In the genomic region with DNA sequence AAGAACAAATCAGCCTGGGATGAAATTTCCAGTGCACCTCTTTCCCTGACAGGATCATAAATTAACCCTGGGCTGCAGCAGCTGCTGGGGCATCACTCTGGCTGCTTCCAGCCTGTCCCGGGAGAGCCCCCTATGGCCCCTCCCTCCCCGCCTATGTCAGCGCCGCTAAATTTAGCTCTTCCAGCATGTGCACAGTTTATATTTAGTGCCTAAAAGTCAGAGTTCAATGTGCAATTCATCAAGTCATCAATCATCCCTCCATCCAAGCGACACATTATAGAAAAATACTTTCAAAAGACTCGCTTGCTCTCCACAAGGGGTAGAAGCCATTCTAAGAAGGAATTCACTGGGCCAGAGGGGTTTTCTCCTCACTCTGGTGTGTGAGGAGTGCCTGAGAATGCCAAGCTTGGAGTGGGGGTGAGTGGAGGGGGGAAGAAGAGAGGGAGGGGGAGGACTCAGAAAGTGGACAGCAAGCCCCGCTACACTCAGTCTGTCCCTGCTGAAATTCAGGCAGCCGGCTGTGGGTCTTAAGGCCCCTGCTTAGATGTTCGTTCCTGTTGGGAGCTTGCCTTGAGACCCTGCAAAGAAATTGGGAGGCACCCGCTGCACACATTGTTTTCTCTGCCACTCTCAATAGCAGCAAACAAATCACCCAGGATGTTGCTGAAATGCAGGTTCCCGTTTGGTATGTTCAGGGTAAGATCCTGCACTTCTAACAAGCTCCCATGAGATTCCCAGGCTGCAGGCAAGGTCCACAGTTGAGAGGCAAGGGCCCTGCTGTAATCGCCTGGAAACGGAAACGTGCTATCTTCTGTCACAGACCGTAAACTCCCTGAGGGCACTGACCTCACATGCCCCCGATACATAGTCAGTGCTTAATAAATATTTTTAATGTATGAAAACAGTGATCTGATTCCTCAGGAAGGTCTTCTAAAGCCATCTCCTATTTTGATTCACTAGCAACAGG, we compare ENCODE assay signal across 2 cellular contexts.
TF ChIP-seq lines count a peak whose summit lies in the region.

No MANE protein-coding gene starts in this region.

TF ChIP-seq in K562, 482 proteins besides CTCF, POLR2A, EP300 and RAD21 (continued from another document):
- TF ChIP-seq, protein P1, sequence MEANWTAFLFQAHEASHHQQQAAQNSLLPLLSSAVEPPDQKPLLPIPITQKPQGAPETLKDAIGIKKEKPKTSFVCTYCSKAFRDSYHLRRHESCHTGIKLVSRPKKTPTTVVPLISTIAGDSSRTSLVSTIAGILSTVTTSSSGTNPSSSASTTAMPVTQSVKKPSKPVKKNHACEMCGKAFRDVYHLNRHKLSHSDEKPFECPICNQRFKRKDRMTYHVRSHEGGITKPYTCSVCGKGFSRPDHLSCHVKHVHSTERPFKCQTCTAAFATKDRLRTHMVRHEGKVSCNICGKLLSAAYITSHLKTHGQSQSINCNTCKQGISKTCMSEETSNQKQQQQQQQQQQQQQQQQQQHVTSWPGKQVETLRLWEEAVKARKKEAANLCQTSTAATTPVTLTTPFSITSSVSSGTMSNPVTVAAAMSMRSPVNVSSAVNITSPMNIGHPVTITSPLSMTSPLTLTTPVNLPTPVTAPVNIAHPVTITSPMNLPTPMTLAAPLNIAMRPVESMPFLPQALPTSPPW (CRISPR knock-in tag; IDR thresholded peaks at IDR 0.05) = peak; percentile 81
- TF ChIP-seq, protein P2, sequence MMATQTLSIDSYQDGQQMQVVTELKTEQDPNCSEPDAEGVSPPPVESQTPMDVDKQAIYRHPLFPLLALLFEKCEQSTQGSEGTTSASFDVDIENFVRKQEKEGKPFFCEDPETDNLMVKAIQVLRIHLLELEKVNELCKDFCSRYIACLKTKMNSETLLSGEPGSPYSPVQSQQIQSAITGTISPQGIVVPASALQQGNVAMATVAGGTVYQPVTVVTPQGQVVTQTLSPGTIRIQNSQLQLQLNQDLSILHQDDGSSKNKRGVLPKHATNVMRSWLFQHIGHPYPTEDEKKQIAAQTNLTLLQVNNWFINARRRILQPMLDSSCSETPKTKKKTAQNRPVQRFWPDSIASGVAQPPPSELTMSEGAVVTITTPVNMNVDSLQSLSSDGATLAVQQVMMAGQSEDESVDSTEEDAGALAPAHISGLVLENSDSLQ (IDR thresholded peaks at IDR 0.05) = peak; percentile 53
- TF ChIP-seq SRSF1 (IDR thresholded peaks at IDR 0.05; ENCODE audit: low read depth, low read length) = no peak
- no peak for TF ChIP-seq NR2C2 (CRISPR knock-in tag; IDR thresholded peaks at IDR 0.05)
- peak; percentile 79 for TF ChIP-seq NR2C2 (tag; IDR thresholded peaks at IDR 0.05)
- peak; percentile 72 for TF ChIP-seq ETV1 (tag; conservative IDR thresholded peaks at IDR 0.05; ENCODE audit: low read depth)
- peak; percentile 99 for TF ChIP-seq MEF2D (tag; conservative IDR thresholded peaks at IDR 0.05; ENCODE audit: low read depth)
- no peak for TF ChIP-seq ZNF780A (CRISPR knock-in tag; IDR thresholded peaks at IDR 0.05)
- peak; percentile 33; the same call in 1 of the 2 replicates for TF ChIP-seq BHLHE40 (IDR thresholded peaks at IDR 0.05; ENCODE audit: low read length)
- TF ChIP-seq SMAD4 (CRISPR knock-in tag; conservative IDR thresholded peaks at IDR 0.05) = peak; percentile 46
- peak; percentile 83 for TF ChIP-seq MEIS2 (IDR thresholded peaks at IDR 0.05; ENCODE audit: partially characterized antibody)
- TF ChIP-seq MEF2A (IDR thresholded peaks at IDR 0.05; ENCODE audit: control insufficient read depth, low read depth, low read length) = peak; percentile 35; the same call in 1 of the 2 replicates
- TF ChIP-seq, protein P3, sequence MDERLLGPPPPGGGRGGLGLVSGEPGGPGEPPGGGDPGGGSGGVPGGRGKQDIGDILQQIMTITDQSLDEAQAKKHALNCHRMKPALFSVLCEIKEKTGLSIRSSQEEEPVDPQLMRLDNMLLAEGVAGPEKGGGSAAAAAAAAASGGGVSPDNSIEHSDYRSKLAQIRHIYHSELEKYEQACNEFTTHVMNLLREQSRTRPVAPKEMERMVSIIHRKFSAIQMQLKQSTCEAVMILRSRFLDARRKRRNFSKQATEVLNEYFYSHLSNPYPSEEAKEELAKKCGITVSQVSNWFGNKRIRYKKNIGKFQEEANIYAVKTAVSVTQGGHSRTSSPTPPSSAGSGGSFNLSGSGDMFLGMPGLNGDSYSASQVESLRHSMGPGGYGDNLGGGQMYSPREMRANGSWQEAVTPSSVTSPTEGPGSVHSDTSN (CRISPR knock-in tag; IDR thresholded peaks at IDR 0.05; ENCODE audit: low read depth) = no peak
- TF ChIP-seq, protein P3 (tag; conservative IDR thresholded peaks at IDR 0.05; ENCODE audit: low read depth) = peak; percentile 97

TF ChIP-seq in liver, 16 proteins besides CTCF, POLR2A, EP300 and RAD21:
- TF ChIP-seq, protein P4, sequence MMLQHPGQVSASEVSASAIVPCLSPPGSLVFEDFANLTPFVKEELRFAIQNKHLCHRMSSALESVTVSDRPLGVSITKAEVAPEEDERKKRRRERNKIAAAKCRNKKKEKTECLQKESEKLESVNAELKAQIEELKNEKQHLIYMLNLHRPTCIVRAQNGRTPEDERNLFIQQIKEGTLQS (IDR thresholded peaks at IDR 0.05) = no peak
- TF ChIP-seq NR2F2 (IDR thresholded peaks at IDR 0.05) = peak; percentile 91
- TF ChIP-seq RXRA (IDR thresholded peaks at IDR 0.05) = peak; percentile 10 to 48
